ENCODE assay signal across 1 cellular context in the genomic region with DNA sequence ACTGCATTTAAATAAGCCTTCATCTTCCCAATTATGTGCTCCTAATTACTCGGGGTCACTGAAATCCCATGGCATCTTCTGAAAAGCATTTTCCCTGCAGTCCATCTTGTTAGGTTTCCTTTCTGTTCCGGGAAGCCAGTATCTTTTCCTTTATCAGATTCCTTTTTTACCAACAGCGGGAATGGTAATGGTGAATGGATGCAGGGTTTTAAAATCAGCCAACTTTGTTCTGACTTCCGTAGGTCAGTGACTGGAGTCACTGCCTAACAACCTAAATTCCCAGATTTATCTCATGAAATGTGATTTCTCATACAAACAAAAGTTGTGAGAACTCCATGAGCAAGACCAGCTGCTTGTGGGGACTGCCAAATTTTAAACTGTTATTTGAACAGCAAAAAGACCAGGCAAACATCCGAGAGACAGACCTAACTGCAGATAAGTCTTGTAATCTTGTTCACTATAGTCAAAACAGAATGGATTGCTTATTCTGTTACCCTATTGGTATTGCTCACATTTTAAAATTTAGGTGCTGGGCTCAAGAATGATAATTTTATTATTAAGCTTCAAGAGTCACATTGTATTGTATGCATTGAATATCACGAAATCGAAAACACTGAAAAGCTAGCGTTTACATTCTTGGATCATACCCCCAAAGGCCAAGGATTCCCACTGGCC.
TF ChIP-seq lines count a peak whose summit lies in the region.

No MANE protein-coding gene starts in this region.

TF ChIP-seq in A549, 52 proteins besides CTCF, POLR2A, EP300 and RAD21:
- TF ChIP-seq, protein P1, sequence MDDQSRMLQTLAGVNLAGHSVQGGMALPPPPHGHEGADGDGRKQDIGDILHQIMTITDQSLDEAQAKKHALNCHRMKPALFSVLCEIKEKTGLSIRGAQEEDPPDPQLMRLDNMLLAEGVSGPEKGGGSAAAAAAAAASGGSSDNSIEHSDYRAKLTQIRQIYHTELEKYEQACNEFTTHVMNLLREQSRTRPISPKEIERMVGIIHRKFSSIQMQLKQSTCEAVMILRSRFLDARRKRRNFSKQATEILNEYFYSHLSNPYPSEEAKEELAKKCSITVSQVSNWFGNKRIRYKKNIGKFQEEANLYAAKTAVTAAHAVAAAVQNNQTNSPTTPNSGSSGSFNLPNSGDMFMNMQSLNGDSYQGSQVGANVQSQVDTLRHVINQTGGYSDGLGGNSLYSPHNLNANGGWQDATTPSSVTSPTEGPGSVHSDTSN (IDR thresholded peaks at IDR 0.05) = no peak
- TF ChIP-seq, protein P2, sequence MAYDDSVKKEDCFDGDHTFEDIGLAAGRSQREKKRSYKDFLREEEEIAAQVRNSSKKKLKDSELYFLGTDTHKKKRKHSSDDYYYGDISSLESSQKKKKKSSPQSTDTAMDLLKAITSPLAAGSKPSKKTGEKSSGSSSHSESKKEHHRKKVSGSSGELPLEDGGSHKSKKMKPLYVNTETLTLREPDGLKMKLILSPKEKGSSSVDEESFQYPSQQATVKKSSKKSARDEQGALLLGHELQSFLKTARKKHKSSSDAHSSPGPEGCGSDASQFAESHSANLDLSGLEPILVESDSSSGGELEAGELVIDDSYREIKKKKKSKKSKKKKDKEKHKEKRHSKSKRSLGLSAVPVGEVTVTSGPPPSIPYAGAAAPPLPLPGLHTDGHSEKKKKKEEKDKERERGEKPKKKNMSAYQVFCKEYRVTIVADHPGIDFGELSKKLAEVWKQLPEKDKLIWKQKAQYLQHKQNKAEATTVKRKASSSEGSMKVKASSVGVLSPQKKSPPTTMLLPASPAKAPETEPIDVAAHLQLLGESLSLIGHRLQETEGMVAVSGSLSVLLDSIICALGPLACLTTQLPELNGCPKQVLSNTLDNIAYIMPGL (CRISPR knock-in tag; IDR thresholded peaks at IDR 0.05; ENCODE audit: borderline replicate concordance) = no peak
- no peak for TF ChIP-seq ZFP36 (IDR thresholded peaks at IDR 0.05; ENCODE audit: borderline replicate concordance, partially characterized antibody)
- TF ChIP-seq EHF (CRISPR knock-in tag; IDR thresholded peaks at IDR 0.05) = no peak
- no peak for TF ChIP-seq POLR2AphosphoS2 (conservative IDR thresholded peaks at IDR 0.05; ENCODE audit: low read length)
- no peak for TF ChIP-seq JUN (IDR thresholded peaks at IDR 0.05)
- no peak for TF ChIP-seq HEYL (CRISPR knock-in tag; IDR thresholded peaks at IDR 0.05)
- TF ChIP-seq, protein P3, sequence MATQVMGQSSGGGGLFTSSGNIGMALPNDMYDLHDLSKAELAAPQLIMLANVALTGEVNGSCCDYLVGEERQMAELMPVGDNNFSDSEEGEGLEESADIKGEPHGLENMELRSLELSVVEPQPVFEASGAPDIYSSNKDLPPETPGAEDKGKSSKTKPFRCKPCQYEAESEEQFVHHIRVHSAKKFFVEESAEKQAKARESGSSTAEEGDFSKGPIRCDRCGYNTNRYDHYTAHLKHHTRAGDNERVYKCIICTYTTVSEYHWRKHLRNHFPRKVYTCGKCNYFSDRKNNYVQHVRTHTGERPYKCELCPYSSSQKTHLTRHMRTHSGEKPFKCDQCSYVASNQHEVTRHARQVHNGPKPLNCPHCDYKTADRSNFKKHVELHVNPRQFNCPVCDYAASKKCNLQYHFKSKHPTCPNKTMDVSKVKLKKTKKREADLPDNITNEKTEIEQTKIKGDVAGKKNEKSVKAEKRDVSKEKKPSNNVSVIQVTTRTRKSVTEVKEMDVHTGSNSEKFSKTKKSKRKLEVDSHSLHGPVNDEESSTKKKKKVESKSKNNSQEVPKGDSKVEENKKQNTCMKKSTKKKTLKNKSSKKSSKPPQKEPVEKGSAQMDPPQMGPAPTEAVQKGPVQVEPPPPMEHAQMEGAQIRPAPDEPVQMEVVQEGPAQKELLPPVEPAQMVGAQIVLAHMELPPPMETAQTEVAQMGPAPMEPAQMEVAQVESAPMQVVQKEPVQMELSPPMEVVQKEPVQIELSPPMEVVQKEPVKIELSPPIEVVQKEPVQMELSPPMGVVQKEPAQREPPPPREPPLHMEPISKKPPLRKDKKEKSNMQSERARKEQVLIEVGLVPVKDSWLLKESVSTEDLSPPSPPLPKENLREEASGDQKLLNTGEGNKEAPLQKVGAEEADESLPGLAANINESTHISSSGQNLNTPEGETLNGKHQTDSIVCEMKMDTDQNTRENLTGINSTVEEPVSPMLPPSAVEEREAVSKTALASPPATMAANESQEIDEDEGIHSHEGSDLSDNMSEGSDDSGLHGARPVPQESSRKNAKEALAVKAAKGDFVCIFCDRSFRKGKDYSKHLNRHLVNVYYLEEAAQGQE (IDR thresholded peaks at IDR 0.05) = no peak
- TF ChIP-seq, protein P4, sequence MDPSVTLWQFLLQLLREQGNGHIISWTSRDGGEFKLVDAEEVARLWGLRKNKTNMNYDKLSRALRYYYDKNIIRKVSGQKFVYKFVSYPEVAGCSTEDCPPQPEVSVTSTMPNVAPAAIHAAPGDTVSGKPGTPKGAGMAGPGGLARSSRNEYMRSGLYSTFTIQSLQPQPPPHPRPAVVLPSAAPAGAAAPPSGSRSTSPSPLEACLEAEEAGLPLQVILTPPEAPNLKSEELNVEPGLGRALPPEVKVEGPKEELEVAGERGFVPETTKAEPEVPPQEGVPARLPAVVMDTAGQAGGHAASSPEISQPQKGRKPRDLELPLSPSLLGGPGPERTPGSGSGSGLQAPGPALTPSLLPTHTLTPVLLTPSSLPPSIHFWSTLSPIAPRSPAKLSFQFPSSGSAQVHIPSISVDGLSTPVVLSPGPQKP (IDR thresholded peaks at IDR 0.05; ENCODE audit: low read depth, low read length) = no peak
